7 cellular contexts compared by ENCODE assay signal in genomic region chr7:107170051-107170661, GRCh38. TPM values are rescaled to one million over a fixed set of nuclear protein-coding genes. Genes with fewer than 3 reads are reported as not detected.
DNase-seq lines count a peak whose midpoint lies in the region; ATAC-seq and TF ChIP-seq lines count a peak whose summit lies in the region.

No MANE protein-coding gene starts in this region.

- H3K27ac ChIP-seq in H9 (ENCODE audit: insufficient read length, low read depth, low read length): peak overlapping the region; percentile 79
- H3K27ac ChIP-seq in WERI-Rb-1: peak overlapping the region; percentile 90
- H3K27ac ChIP-seq in gastroesophageal sphincter: peak overlapping the region; percentile 52 to 100 (median 99)

- H3K27me3 ChIP-seq in H9 (ENCODE audit: insufficient read depth, low read length) (no peaks in the 10 kb centered on the region), WERI-Rb-1 (ENCODE audit: insufficient read depth, low read depth, severe bottlenecking) (no peaks in the 10 kb centered on the region), gastroesophageal sphincter (no peaks in the 10 kb centered on the region), skeletal muscle satellite cell (ENCODE audit: control insufficient read depth, insufficient read depth, low read length) (no peaks in the 10 kb centered on the region)

- H3K36me3 Mint-ChIP-seq in H9 (ENCODE audit: insufficient read depth in 1 of 3, low read depth in 3 of 3): peaks cover 0 to 5% (median 4%) of the 10 kb centered on the region in 3 experiments; a peak in 2 of 7 replicates

- H2BK120ac ChIP-seq in H9 (ENCODE audit: low read depth, low read length, poor library complexity, severe bottlenecking): no peak overlapping the region

- H3K56ac ChIP-seq in H9 (ENCODE audit: insufficient read length, low read depth, low read length): peak overlapping the region; percentile 1

- peaks cover 43 to 48% of the 10 kb centered on the region in 2 experiments for H3K4me1 Mint-ChIP-seq in H9

- no peak overlapping the region for H4K91ac ChIP-seq in H9 (ENCODE audit: insufficient read length, low read depth, low read length)

- no peak overlapping the region for H2AFZ ChIP-seq in H9 (ENCODE audit: low read length)

- TF ChIP-seq POLR2A in gastroesophageal sphincter (IDR thresholded peaks at IDR 0.05): no peak

- peaks cover 5% of the 10 kb centered on the region for H3K23me2 ChIP-seq in H9 (ENCODE audit: insufficient read length, low read depth, low read length, poor library complexity, severe bottlenecking)

- H4K8ac ChIP-seq in H9 (replicated peaks; ENCODE audit: insufficient read length, low read depth, low read length): no peak overlapping the region

- no peak for ATAC-seq in gastroesophageal sphincter

- no peak overlapping the region for H2BK15ac ChIP-seq in H9 (ENCODE audit: low read depth, low read length)

- WGBS in H9 (ENCODE audit: extremely low coverage, insufficient read length, low lambda C conversion rate): no CpG with 5 or more reads among the region's 10 CpGs
- WGBS in gastroesophageal sphincter (ENCODE audit: low coverage in 1 of 2), 2 donors: 3 to 4% methylated on average over 10 of the region's 10 CpGs

- no peak overlapping the region for H3K23ac ChIP-seq in H9 (ENCODE audit: insufficient read length, low read depth, low read length)

- no peak overlapping the region for H2BK5ac ChIP-seq in H9 (ENCODE audit: insufficient read length, low read length)

- no peak for TF ChIP-seq EP300 in gastroesophageal sphincter (IDR thresholded peaks at IDR 0.05)

- H3K4me3 Mint-ChIP-seq in H9: peak overlapping the region; percentile 95 to 96

- peaks cover 3% of the 10 kb centered on the region; the same call in 1 of the 2 replicates for H3K79me2 ChIP-seq in H9 (ENCODE audit: insufficient read depth, low read length)

- H3K4me2 ChIP-seq in H9 (ENCODE audit: insufficient read depth, insufficient read length, low read length): peak overlapping the region; percentile 73
- peak overlapping the region; percentile 74 for H3K4me2 ChIP-seq in skeletal muscle satellite cell (ENCODE audit: low read length)

- no peaks in the 10 kb centered on the region for H4K20me1 ChIP-seq in H9 (ENCODE audit: control insufficient read depth, insufficient read depth, insufficient read length)

- H3K4ac ChIP-seq in H9 (ENCODE audit: low read depth, low read length): no peak overlapping the region

- H3K9me3 ChIP-seq in H9 (ENCODE audit: control insufficient read depth, low read depth, low read length): no peaks in the 10 kb centered on the region
- H3K9me3 ChIP-seq in WERI-Rb-1 (ENCODE audit: severe bottlenecking): no peaks in the 10 kb centered on the region
- no peaks in the 10 kb centered on the region for H3K9me3 ChIP-seq in gastroesophageal sphincter
- H3K9me3 ChIP-seq in skeletal muscle satellite cell (replicated peaks; ENCODE audit: low read length): no peaks in the 10 kb centered on the region

- peak overlapping the region; percentile 99 to 100 (median 100) for H3K27ac Mint-ChIP-seq in H9

- H2BK12ac ChIP-seq in H9 (ENCODE audit: insufficient read length, low read depth, low read length): no peak overlapping the region

- no peak overlapping the region for H2AK5ac ChIP-seq in H9 (ENCODE audit: insufficient read length, low read length)

- no peak overlapping the region for H3T11ph ChIP-seq in H9 (ENCODE audit: low read length)

- peaks cover 0 to 3% of the 10 kb centered on the region in 2 experiments; a peak in 2 of 5 replicates for H3K9me3 Mint-ChIP-seq in H9

- H2BK20ac ChIP-seq in H9 (ENCODE audit: low read depth, low read length, poor library complexity, severe bottlenecking): no peak overlapping the region

- peak overlapping the region; percentile 2 for H3K18ac ChIP-seq in H9 (ENCODE audit: insufficient read length, low read depth, low read length)

- H3K27me3 Mint-ChIP-seq in H9 (ENCODE audit: low read depth): no peaks in the 10 kb centered on the region; the same call in 1 of the 2 replicates

- H3K79me1 ChIP-seq in H9 (ENCODE audit: insufficient read depth, low read depth, low read length, poor library complexity, severe bottlenecking): no peaks in the 10 kb centered on the region

- H3K4me1 ChIP-seq in H9 (ENCODE audit: insufficient read depth, low read length) (no peaks in the 10 kb centered on the region), gastroesophageal sphincter (peaks cover 6 to 60% (median 13%) of the 10 kb centered on the region in 3 donors), skeletal muscle satellite cell (ENCODE audit: control insufficient read depth, insufficient read depth, low read length) (peaks cover 9% of the 10 kb centered on the region)

- peak overlapping the region; percentile 77 for H3K9ac ChIP-seq in H9 (ENCODE audit: extremely low read depth, insufficient read length, low read length)
- peak overlapping the region; percentile 92 for H3K9ac ChIP-seq in skeletal muscle satellite cell (ENCODE audit: low read depth, low read length)

- TF ChIP-seq CTCF in H9 (conservative IDR thresholded peaks at IDR 0.05): no peak
- TF ChIP-seq CTCF in WERI-Rb-1 (IDR thresholded peaks at IDR 0.05; ENCODE audit: low read depth, low read length): no peak
- TF ChIP-seq CTCF in gastroesophageal sphincter (IDR thresholded peaks at IDR 0.05): no peak

- no peak for DNase-seq in H9
- no peak for DNase-seq in WERI-Rb-1
- DNase-seq in NCI-H1417 (lab: John Stamatoyannopoulos, UW): no peak
- no peak for DNase-seq in NCI-H187 treated with DMSO at 0.1 percent for 48 hours (lab: John Stamatoyannopoulos, UW)
- no peak for DNase-seq in NCI-H2227 (lab: John Stamatoyannopoulos, UW; ENCODE audit: unreplicated experiment)

- no peak overlapping the region for H3K14ac ChIP-seq in H9 (ENCODE audit: insufficient read depth, low read length)

- H3K4me3 ChIP-seq in WERI-Rb-1 (ENCODE audit: low read depth, low read length) (peak overlapping the region; percentile 57), gastroesophageal sphincter (peak overlapping the region; percentile 83 to 84), skeletal muscle satellite cell (ENCODE audit: low read length) (peak overlapping the region; percentile 87)

- no peak overlapping the region for H4K5ac ChIP-seq in H9 (ENCODE audit: insufficient read length, low read depth, low read length)

- H3K36me3 ChIP-seq in WERI-Rb-1: no peaks in the 10 kb centered on the region
- H3K36me3 ChIP-seq in gastroesophageal sphincter: peaks cover 0 to 6% of the 10 kb centered on the region in 2 donors
- no peaks in the 10 kb centered on the region for H3K36me3 ChIP-seq in skeletal muscle satellite cell (ENCODE audit: insufficient read depth, low read length)

RNA-seq across cellular contexts. Expression of gene HBP1, which starts 1.4 kb away (rescaled TPM):
- total RNA-seq in H9 (2021) (27.6 TPM in 2 replicates), gastroesophageal sphincter (100 to 1,000 TPM in 3 of 4 donors, 10 to 100 TPM in 1; 57.1 to 126 (median 118) TPM)
- total RNA-seq in skeletal muscle satellite cell (2012; rRNA removed): 30.9 and 35.8 TPM in 2 replicates
